In genomic region chr3:111691293-111691909, GRCh38 we compare ENCODE assay signal across 8 cellular contexts.
DNase-seq lines count a peak whose midpoint lies in the region; ATAC-seq lines count a peak whose summit lies in the region.

No MANE protein-coding gene starts in this region.

- peak; percentile 11 for DNase-seq in NOMO-1 treated with DMSO at 0.1 percent for 48 hours (lab: John Stamatoyannopoulos, UW; ENCODE audit: unreplicated experiment)
- DNase-seq in NOMO-1 treated with dmso at 0.1 percent for 144 hours (lab: John Stamatoyannopoulos, UW; ENCODE audit: unreplicated experiment) = no peak
- DNase-seq in NCI-H1694 (lab: John Stamatoyannopoulos, UW) = peak; percentile 29
- DNase-seq in amniotic epithelial cell (ENCODE audit: low read depth) = peak; percentile 60
- DNase-seq in left kidney (ENCODE audit: low read depth, low spot score) = peak; percentile 65
- DNase-seq in activated CD4-positive, CD25-positive, alpha-beta regulatory T cell treated with anti-CD3 and anti-CD28 coated beads, Interleukin-2, amount 50 U/mL, for 72 hours = no peak

- ATAC-seq in GM18873 (IDR thresholded peaks at IDR 0.05; ENCODE audit: low FRiP score, unreplicated experiment) (no peak), GM18870 (IDR thresholded peaks at IDR 0.05; ENCODE audit: unreplicated experiment) (no peak)

Comparison
In these comparisons a context has a peak if more than half of its experiments do, and no peak if none do; other contexts are left out.
1. DNase-seq: peak in NOMO-1 treated with DMSO at 0.1 percent for 48 hours (single experiment), NCI-H1694 (single experiment), amniotic epithelial cell (single experiment) and left kidney (single experiment); none in NOMO-1 treated with dmso at 0.1 percent for 144 hours (single experiment) and activated CD4-positive, CD25-positive, alpha-beta regulatory T cell treated with anti-CD3 and anti-CD28 coated beads, Interleukin-2, amount 50 U/mL, for 72 hours (single experiment).